27 cellular contexts compared by ENCODE assay signal in the genomic region with DNA sequence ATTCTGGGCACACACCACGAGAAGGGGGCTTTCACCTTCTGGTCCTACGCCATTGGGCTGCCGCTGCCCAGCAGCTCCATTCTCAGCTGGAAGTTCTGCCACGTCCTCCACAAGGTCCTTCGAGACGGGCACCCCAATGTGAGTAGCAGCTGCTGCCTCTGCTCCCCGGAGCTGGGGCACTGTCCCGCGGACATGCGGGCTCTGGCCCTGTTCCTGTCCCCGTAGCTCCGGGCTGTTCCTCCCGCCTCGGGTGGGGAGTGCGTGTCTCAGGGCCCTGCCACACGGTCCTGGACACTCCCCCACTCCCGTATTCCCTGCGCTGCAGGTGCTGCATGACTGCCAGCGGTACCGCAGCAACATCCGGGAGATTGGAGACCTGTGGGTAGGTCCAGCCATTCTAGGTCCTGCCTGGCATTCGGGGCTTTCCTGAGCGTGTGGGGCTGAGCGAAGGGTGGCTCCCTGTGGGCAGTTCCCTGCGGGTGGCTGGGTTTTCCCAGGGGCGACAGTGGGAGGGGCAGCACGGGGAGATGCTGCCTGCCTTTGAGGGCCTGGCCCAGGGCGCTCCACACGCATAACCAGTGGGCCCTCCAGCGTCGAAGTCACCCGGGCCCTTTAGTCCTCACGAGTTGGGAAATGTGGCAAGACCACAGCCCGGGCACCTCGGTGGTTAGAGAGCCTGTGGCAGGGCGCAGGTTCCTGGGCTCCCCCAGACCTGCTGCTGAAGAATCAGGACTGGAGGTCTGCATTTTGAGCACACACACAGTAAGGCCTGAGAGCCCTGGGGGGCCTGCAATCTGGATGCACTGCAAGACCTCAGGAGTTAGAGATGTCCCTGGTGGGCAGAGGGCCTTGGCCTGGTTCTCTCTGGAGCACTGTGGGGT. TPM values are rescaled to one million over a fixed set of nuclear protein-coding genes. Genes with fewer than 3 reads are reported as not detected.
DNase-seq lines count a peak whose midpoint lies in the region; ATAC-seq and TF ChIP-seq lines count a peak whose summit lies in the region.
"Had no signal": no experiment of that assay in that cellular context is flagged by ENCODE, and none has a peak within 500 bp of the region (broad histone marks: within the 10 kb centered on the region; RNA-seq: fewer than 3 reads in every experiment).

No MANE protein-coding gene starts in this region.

- no peak for ATAC-seq in memory B cell (ENCODE audit: low read depth)
- no peak for ATAC-seq in CD4-positive, alpha-beta T cell (ENCODE audit: poor library complexity)
- ATAC-seq in HG02884 (IDR thresholded peaks at IDR 0.05; ENCODE audit: unreplicated experiment), result no peak
- ATAC-seq: activated CD4-positive, alpha-beta T cell treated with anti-CD3 and anti-CD28 coated beads for 36 hours; gastroesophageal sphincter; left lobe of liver; Panc1; right lobe of liver had no signal

- no peaks in the 10 kb centered on the region for H3K9me3 ChIP-seq in right atrium auricular region
- no peaks in the 10 kb centered on the region for H3K9me3 ChIP-seq in tibial artery
- H3K9me3 ChIP-seq in CD4-positive, alpha-beta T cell (ENCODE audit: control insufficient read depth, low read length), result no peaks in the 10 kb centered on the region
- H3K9me3 ChIP-seq: gastroesophageal sphincter, right lobe of liver, upper lobe of right lung had no signal

- peaks cover 6% of the 10 kb centered on the region for H3K4me1 Mint-ChIP-seq in memory B cell
- H3K4me1 Mint-ChIP-seq in CD4-positive, alpha-beta T cell (ENCODE audit: low read depth), result no peaks in the 10 kb centered on the region
- H3K4me1 Mint-ChIP-seq: activated CD4-positive, alpha-beta T cell treated with anti-CD3 and anti-CD28 coated beads for 36 hours; central memory CD8-positive, alpha-beta T cell; mesothelial cell of epicardium had no signal

- H3K36me3 ChIP-seq in right atrium auricular region (no peaks in the 10 kb centered on the region), tibial artery (peaks cover 0 to 21% (median 0%) of the 10 kb centered on the region in 3 donors)
- H3K36me3 ChIP-seq: gastroesophageal sphincter, right lobe of liver, upper lobe of right lung had no signal

- H3K4me3 ChIP-seq in right atrium auricular region (no peak overlapping the region), dorsolateral prefrontal cortex (peak overlapping the region in 14 of 59 donors; percentile 1 to 40 (median 17)), tibial artery (no peak overlapping the region)
- H3K4me3 ChIP-seq: gastroesophageal sphincter, right lobe of liver, upper lobe of right lung had no signal

- H3K4me3 Mint-ChIP-seq in memory B cell, result no peak overlapping the region
- no peak overlapping the region for H3K4me3 Mint-ChIP-seq in CD4-positive, alpha-beta T cell
- H3K4me3 Mint-ChIP-seq: activated CD4-positive, alpha-beta T cell treated with anti-CD3 and anti-CD28 coated beads for 36 hours; central memory CD8-positive, alpha-beta T cell; H9; mesothelial cell of epicardium; T-helper 2 cell treated with Interferon-gamma antibody and Interleukin-4, amounts not matched to agents 5 μg/mL and 100 μg/mL, for 36 hours had no signal

- H3K27ac Mint-ChIP-seq in memory B cell, result peak overlapping the region; percentile 58
- H3K27ac Mint-ChIP-seq in CD4-positive, alpha-beta T cell, result no peak overlapping the region
- H3K27ac Mint-ChIP-seq: activated CD4-positive, alpha-beta T cell treated with anti-CD3 and anti-CD28 coated beads for 36 hours; H9; mesothelial cell of epicardium; T-helper 2 cell treated with Interferon-gamma antibody and Interleukin-4, amounts not matched to agents 5 μg/mL and 100 μg/mL, for 36 hours had no signal

- POLR2A ChIA-PET in CD4-positive, alpha-beta T cell (lab: Charles Lee), result interaction anchor here (1.0 to 1.2 kb wide), 2 partner anchors 12 to 13 kb away, joined by 3 read pairs; a partner anchor contains a TSS

- no peaks in the 10 kb centered on the region for H3K27me3 ChIP-seq in right atrium auricular region
- H3K27me3 ChIP-seq in dorsolateral prefrontal cortex, result no peaks in the 10 kb centered on the region
- no peaks in the 10 kb centered on the region for H3K27me3 ChIP-seq in tibial artery
- no peaks in the 10 kb centered on the region for H3K27me3 ChIP-seq in CD4-positive, alpha-beta T cell (ENCODE audit: control insufficient read depth, insufficient read depth, low read length)
- H3K27me3 ChIP-seq: gastroesophageal sphincter, right lobe of liver, upper lobe of right lung had no signal

- intact Hi-C loops in cardiac septum (cut with DNase I) (no loop called here), dorsolateral prefrontal cortex (cut with DNase I) (no loop called here), tibial artery (cut with DNase I; ENCODE audit: low total_unique reads) (no loop called here)
- intact Hi-C loops in CD4-positive, alpha-beta T cell (cut with DNase I, micrococcal nuclease), result no loop called here

- no peaks in the 10 kb centered on the region for H3K27me3 Mint-ChIP-seq in memory B cell
- H3K27me3 Mint-ChIP-seq in CD4-positive, alpha-beta T cell, result no peaks in the 10 kb centered on the region
- H3K27me3 Mint-ChIP-seq: activated CD4-positive, alpha-beta T cell treated with anti-CD3 and anti-CD28 coated beads for 36 hours; central memory CD8-positive, alpha-beta T cell had no signal

- peaks cover 17% of the 10 kb centered on the region for H3K36me3 Mint-ChIP-seq in memory B cell
- peaks cover 12% of the 10 kb centered on the region for H3K36me3 Mint-ChIP-seq in CD4-positive, alpha-beta T cell (ENCODE audit: low read depth)

- TF ChIP-seq CTCF in right atrium auricular region (IDR thresholded peaks at IDR 0.05) (no peak), dorsolateral prefrontal cortex (IDR thresholded peaks at IDR 0.05 in 54 of 56, conservative IDR thresholded peaks at IDR 0.05 in 2 of 56; ENCODE audit: low read depth in 1 of 56, partially characterized antibody in 56 of 56) (no peak), tibial artery (IDR thresholded peaks at IDR 0.05) (no peak)
- TF ChIP-seq CTCF in CD4-positive, alpha-beta T cell (IDR thresholded peaks at IDR 0.05), result no peak

- H3K4me1 ChIP-seq in right atrium auricular region (peaks cover 0 to 79% of the 10 kb centered on the region in 2 donors), tibial artery (peaks cover 0 to 55% (median 30%) of the 10 kb centered on the region in 4 donors)
- H3K4me1 ChIP-seq: right lobe of liver had no signal

- no peaks in the 10 kb centered on the region for H3K9me3 Mint-ChIP-seq in memory B cell
- H3K9me3 Mint-ChIP-seq in CD4-positive, alpha-beta T cell, result no peaks in the 10 kb centered on the region
- H3K9me3 Mint-ChIP-seq: central memory CD8-positive, alpha-beta T cell; H9; mesothelial cell of epicardium; T-helper 2 cell treated with Interferon-gamma antibody and Interleukin-4, amounts not matched to agents 5 μg/mL and 100 μg/mL, for 36 hours had no signal

- DNase-seq in right atrium auricular region (ENCODE audit: low spot score), result no peak
- DNase-seq in cardiac septum (ENCODE audit: low spot score), result no peak
- DNase-seq in dorsolateral prefrontal cortex, result peak in 2 of 10 donors; percentile 20 to 56
- DNase-seq in memory B cell (ENCODE audit: low spot score in 2 of 2), result no peak
- DNase-seq in tibial artery, result peak in 1 of 2 donors; percentile 62
- DNase-seq in CD4-positive, alpha-beta T cell, result no peak
- DNase-seq in NCI-H446 treated with DMSO at 0.1 percent for 48 hours (lab: John Stamatoyannopoulos, UW), result no peak
- DNase-seq: activated CD4-positive, alpha-beta T cell treated with anti-CD3 and anti-CD28 coated beads for 36 hours; activated gamma-delta T cell; activated T-cell treated with anti-CD3 and anti-CD28 coated beads, Interleukin-2, amount 50 U/mL, for 1 hour; COR-L47; DMS53; H9; MV-4-11; NCI-H1436 treated with DMSO at 0.1 percent for 48 hours; NCI-H748 treated with DMSO at 0.1 percent for 48 hours; right lobe of liver; stimulated activated CD4-positive, alpha-beta T cell treated with anti-CD3 and anti-CD28 coated beads, Interleukin-12 subunit alpha, Interleukin-12 subunit beta, amount 100 ng/mL, for 4 hours; stimulated activated CD4-positive, alpha-beta T cell treated with anti-CD3 and anti-CD28 coated beads, Interleukin-2, amount 100 ng/mL, for 48 hours; upper lobe of right lung had no signal

- CTCF ChIA-PET in CD4-positive, alpha-beta T cell (lab: Charles Lee), result no interaction called here

- H3K27ac ChIP-seq in right atrium auricular region (peak overlapping the region; percentile 76 to 88), dorsolateral prefrontal cortex (peak overlapping the region; percentile 66 to 100 (median 99)), tibial artery (peak overlapping the region; percentile 42 to 50)
- no peak overlapping the region for H3K27ac ChIP-seq in CD4-positive, alpha-beta T cell (ENCODE audit: low read depth, low read length)
- H3K27ac ChIP-seq: gastroesophageal sphincter, right lobe of liver, upper lobe of right lung had no signal

RNA-seq across cellular contexts. Expression of a gene that starts 13.5 kb away (rescaled TPM):
- total RNA-seq in right atrium auricular region (10 to 100 TPM; 32.4 to 43.8 TPM), cardiac septum (16.6 TPM), dorsolateral prefrontal cortex (100 to 1,000 TPM in 104 of 120 experiments, 10 to 100 TPM in 16; 38.9 to 309 (median 147) TPM)
- 100 to 1,000 TPM; 184 to 185 TPM for total RNA-seq in CD4-positive, alpha-beta T cell

RNA-seq across cellular contexts. Expression of a gene that starts 47.2 kb away (rescaled TPM):
- total RNA-seq in right atrium auricular region (10 to 100 TPM; 28.5 to 41.1 TPM), cardiac septum (16.8 TPM), dorsolateral prefrontal cortex (10 to 100 TPM; 15.8 to 35.3 (median 22.0) TPM)
- 100 to 1,000 TPM in 1 of 2 experiments, 10 to 100 TPM in 1; 97.7 to 104 TPM for total RNA-seq in CD4-positive, alpha-beta T cell
